In genomic region chr7:112646787-112647186, GRCh38 we compare ENCODE assay signal across 24 cellular contexts.
A peak's percentile ranks its signal among the peaks of the same experiment; 100 is the strongest.
DNase-seq lines count a peak whose midpoint lies in the region; ATAC-seq, FAIRE-seq and TF ChIP-seq lines count a peak whose summit lies in the region.
"Had no signal": no experiment of that assay in that cellular context is flagged by ENCODE, and none has a peak within 500 bp of the region (broad histone marks: within the 10 kb centered on the region; RNA-seq: fewer than 3 reads in every experiment).

No MANE protein-coding gene starts in this region.

- DNase-seq in DMS53 (lab: John Stamatoyannopoulos, UW) = peak; percentile 72
- DNase-seq in NCI-H2171 (lab: John Stamatoyannopoulos, UW) = peak; percentile 77
- peak in 1 of 4 experiments; percentile 25 for DNase-seq in K562 (ENCODE audit: extremely low read depth in 1 of 4, low spot score in 3 of 4)
- peak; percentile 16 for DNase-seq in myocyte (ENCODE audit: low read depth)
- no peak for DNase-seq in NCI-H2081 (lab: John Stamatoyannopoulos, UW)
- DNase-seq: activated CD4-positive, alpha-beta T cell treated with anti-CD3 and anti-CD28 coated beads, Interleukin-2, amount 10 ng/mL, durations not matched to agents 7 days and 5 days; activated CD8-positive, alpha-beta memory T cell treated with anti-CD3 and anti-CD28 coated beads, Interleukin-2, amount 50 U/mL, for 4 hours; brain microvascular endothelial cell; CD4-positive, alpha-beta T cell; HFFc6; immature natural killer cell; IMR-90; MG63; NCI-H187; psoas muscle; small intestine; stimulated activated CD4-positive, alpha-beta T cell treated with anti-CD3 and anti-CD28 coated beads, Interleukin-4, amount 100 ng/mL, for 24 hours; stimulated activated naive CD8-positive, alpha-beta T cell treated with anti-CD3 and anti-CD28 coated beads, Interleukin-15, amount 100 ng/mL, for 72 hours; transverse colon had no signal

- no peaks in the 10 kb centered on the region; a peak in 1 of 5 replicates for H3K27me3 ChIP-seq in K562 (ENCODE audit: control insufficient read depth in 2 of 2, insufficient read depth in 2 of 2, low read length in 2 of 2)
- H3K27me3 ChIP-seq: brain microvascular endothelial cell, MG63, transverse colon had no signal

- POLR2A ChIA-PET in K562 (lab: Yijun Ruan, JAX) = interaction anchor here (0.6 kb wide), 2 partner anchors 29 to 405 kb away, joined by 3 read pairs; no protein-coding TSS in a partner anchor

- WGBS in K562 (ENCODE audit: insufficient coverage, low coverage, missing lambda C conversion rate) = 2% methylated on average over 5 of the region's 5 CpGs

- FAIRE-seq in K562 (lab: Jason Lieb, UNC) = no peak
- FAIRE-seq: colon, small intestine had no signal

- no peak for TF ChIP-seq CTCF in K562 (IDR thresholded peaks at IDR 0.05 in 2 of 3, conservative IDR thresholded peaks at IDR 0.05 in 1 of 3; ENCODE audit: insufficient read depth in 2 of 3, low read depth in 1 of 3, low read length in 3 of 3)

- BruUV-seq in K562 (replicated peaks; lab: Mats Ljungman, UMichigan) = no TSS peak

- TF ChIP-seq POLR2A in K562 (conservative IDR thresholded peaks at IDR 0.05) = no peak

- H3K4me1 ChIP-seq in K562 (replicated peaks in 1 of 2; ENCODE audit: control insufficient read depth in 2 of 2, insufficient read depth in 2 of 2, low read length in 2 of 2) = no peaks in the 10 kb centered on the region
- H3K4me1 ChIP-seq: psoas muscle, transverse colon had no signal

- no peak overlapping the region; a peak in 1 of 4 replicates for H3K9ac ChIP-seq in K562 (ENCODE audit: insufficient read depth in 1 of 2, low read depth in 2 of 2, low read length in 2 of 2)

- H4K20me1 ChIP-seq in K562 (replicated peaks; ENCODE audit: control insufficient read depth, insufficient read depth, low read length) = no peaks in the 10 kb centered on the region

- H3K79me2 ChIP-seq in K562 (ENCODE audit: control insufficient read depth, insufficient read depth, low read length) = no peaks in the 10 kb centered on the region

- H3K9me1 ChIP-seq in K562 (ENCODE audit: control insufficient read depth, insufficient read depth, low read length) = no peaks in the 10 kb centered on the region

- no peak overlapping the region for H2AFZ ChIP-seq in K562 (ENCODE audit: low read depth, low read length)

- intact Hi-C loops in K562 (cut with micrococcal nuclease) = no loop called here

- H3K27ac ChIP-seq in K562 (ENCODE audit: extremely low read depth, low read depth, low read length) = no peak overlapping the region
- H3K27ac ChIP-seq: brain microvascular endothelial cell, HL-60, psoas muscle, transverse colon had no signal

- in situ Hi-C loops in K562 (cut with MboI) = no loop called here

- TF ChIP-seq EP300 in K562 (IDR thresholded peaks at IDR 0.05; ENCODE audit: low read length) = no peak

- CTCF ChIA-PET in K562 (lab: Yijun Ruan, JAX; ENCODE audit: low intra/inter-chr PET ratio) = no interaction called here

- no peaks in the 10 kb centered on the region for H3K9me3 ChIP-seq in K562 (replicated peaks; ENCODE audit: control insufficient read depth, insufficient read depth, low read depth, low read length)
- H3K9me3 ChIP-seq: MG63 had no signal

- H3K36me3 ChIP-seq in K562 (ENCODE audit: control insufficient read depth, insufficient read depth, low read length) = no peaks in the 10 kb centered on the region
- H3K36me3 ChIP-seq: brain microvascular endothelial cell, MG63, transverse colon had no signal

- H3K4me2 ChIP-seq in K562 (ENCODE audit: insufficient read depth, low read length) = no peak overlapping the region

- no peak for TF ChIP-seq RAD21 in K562 (CRISPR knock-in tag; conservative IDR thresholded peaks at IDR 0.05 in 1 of 2, IDR thresholded peaks at IDR 0.05 in 1 of 2)

- H3K4me3 ChIP-seq in K562 = no peak overlapping the region
- H3K4me3 ChIP-seq: MG63, mucosa of descending colon, psoas muscle, transverse colon had no signal

- ATAC-seq in K562 (peak; percentile 52; the same call in 1 of the 3 replicates), GM18868 (IDR thresholded peaks at IDR 0.05; ENCODE audit: unreplicated experiment) (no peak), GM18858 (IDR thresholded peaks at IDR 0.05; ENCODE audit: unreplicated experiment) (no peak)
- ATAC-seq: mucosa of descending colon; psoas muscle; stimulated activated naive CD8-positive, alpha-beta T cell treated with anti-CD3 and anti-CD28 coated beads, Interleukin-15, amount 100 ng/mL, for 72 hours had no signal

TF ChIP-seq in K562, 482 proteins besides CTCF, POLR2A, EP300 and RAD21:
- TF ChIP-seq ETV5 (CRISPR knock-in tag; IDR thresholded peaks at IDR 0.05; ENCODE audit: low read depth) (no peak), CEBPG (CRISPR knock-in tag; IDR thresholded peaks at IDR 0.05) (no peak), CEBPG (tag; conservative IDR thresholded peaks at IDR 0.05 in 1 of 2, IDR thresholded peaks at IDR 0.05 in 1 of 2) (no peak), ZNF445 (CRISPR knock-in tag; IDR thresholded peaks at IDR 0.05; ENCODE audit: low read depth) (no peak), ZNF830 (CRISPR knock-in tag; IDR thresholded peaks at IDR 0.05) (no peak), SLC30A9 (CRISPR knock-in tag; IDR thresholded peaks at IDR 0.05) (no peak), KHSRP (IDR thresholded peaks at IDR 0.05) (no peak), ZNF77 (CRISPR knock-in tag; IDR thresholded peaks at IDR 0.05) (no peak), ZNF232 (CRISPR knock-in tag; IDR thresholded peaks at IDR 0.05) (no peak), POLR2H (tag; IDR thresholded peaks at IDR 0.05; ENCODE audit: low read depth) (no peak)
- TF ChIP-seq, protein P1, sequence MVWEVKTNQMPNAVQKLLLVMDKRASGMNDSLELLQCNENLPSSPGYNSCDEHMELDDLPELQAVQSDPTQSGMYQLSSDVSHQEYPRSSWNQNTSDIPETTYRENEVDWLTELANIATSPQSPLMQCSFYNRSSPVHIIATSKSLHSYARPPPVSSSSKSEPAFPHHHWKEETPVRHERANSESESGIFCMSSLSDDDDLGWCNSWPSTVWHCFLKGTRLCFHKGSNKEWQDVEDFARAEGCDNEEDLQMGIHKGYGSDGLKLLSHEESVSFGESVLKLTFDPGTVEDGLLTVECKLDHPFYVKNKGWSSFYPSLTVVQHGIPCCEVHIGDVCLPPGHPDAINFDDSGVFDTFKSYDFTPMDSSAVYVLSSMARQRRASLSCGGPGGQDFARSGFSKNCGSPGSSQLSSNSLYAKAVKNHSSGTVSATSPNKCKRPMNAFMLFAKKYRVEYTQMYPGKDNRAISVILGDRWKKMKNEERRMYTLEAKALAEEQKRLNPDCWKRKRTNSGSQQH (CRISPR knock-in tag; IDR thresholded peaks at IDR 0.05) = no peak

Comparison
In these comparisons a context has a peak if more than half of its experiments do, and no peak if none do; other contexts are left out.
1. DNase-seq: peak in DMS53 (single experiment), NCI-H2171 (single experiment) and myocyte (single experiment); none in NCI-H2081 (0 of 2).